Comparison of ENCODE assay signal across 1 cellular context in the genomic region with DNA sequence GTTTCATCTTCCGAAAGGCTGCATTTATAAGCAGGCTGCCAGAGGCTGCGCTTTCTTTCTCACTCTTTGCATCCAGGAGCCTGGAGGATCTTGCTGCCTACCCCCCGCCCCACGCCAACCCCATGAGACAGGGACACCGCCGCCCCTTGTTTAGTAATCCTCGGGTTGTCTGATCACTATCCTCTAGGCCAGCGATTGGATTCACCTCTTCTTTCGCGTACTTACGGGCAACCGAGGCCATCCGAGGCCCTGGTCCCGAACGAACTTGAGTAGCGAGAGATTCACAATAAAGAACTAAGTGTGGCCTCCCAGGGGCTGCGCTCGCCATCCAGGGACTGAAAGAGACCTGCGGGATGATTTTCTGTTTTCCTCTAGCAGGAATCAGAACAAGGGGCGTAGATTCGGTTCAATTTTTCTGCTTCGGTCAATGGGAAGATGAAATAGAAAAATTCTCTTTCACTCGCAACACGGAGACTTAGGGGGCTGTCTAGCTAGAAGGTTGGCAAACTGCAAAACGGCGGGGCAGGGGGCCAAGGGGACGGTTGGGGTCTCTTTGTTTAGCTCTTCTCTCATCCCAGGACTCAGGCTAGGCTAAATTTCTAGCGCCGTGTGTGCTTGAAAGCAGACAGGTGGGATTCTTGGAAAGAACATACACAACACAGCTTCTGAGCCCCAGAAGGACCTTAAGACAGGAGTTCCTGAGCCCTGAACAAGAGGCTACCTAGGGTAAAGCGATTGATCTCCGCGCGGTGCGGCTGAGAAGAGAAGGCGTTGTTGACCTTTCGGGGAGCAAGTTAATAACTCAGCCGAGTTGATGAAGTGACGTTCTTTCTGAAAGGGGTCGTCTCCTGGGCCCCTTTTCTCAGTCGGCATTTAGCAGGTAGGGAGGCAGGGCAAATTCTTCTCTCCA.
TF ChIP-seq lines count a peak whose summit lies in the region.

No MANE protein-coding gene starts in this region.

TF ChIP-seq in SK-N-SH treated with all-trans-retinoic acid at 6 μM for 48 hours, 23 proteins besides CTCF, POLR2A, EP300 and RAD21:
- no peak for TF ChIP-seq TSHZ2 (CRISPR knock-in tag; IDR thresholded peaks at IDR 0.05)
- TF ChIP-seq TCF4 (CRISPR knock-in tag; IDR thresholded peaks at IDR 0.05; ENCODE audit: borderline replicate concordance): no peak
- TF ChIP-seq, protein P1, sequence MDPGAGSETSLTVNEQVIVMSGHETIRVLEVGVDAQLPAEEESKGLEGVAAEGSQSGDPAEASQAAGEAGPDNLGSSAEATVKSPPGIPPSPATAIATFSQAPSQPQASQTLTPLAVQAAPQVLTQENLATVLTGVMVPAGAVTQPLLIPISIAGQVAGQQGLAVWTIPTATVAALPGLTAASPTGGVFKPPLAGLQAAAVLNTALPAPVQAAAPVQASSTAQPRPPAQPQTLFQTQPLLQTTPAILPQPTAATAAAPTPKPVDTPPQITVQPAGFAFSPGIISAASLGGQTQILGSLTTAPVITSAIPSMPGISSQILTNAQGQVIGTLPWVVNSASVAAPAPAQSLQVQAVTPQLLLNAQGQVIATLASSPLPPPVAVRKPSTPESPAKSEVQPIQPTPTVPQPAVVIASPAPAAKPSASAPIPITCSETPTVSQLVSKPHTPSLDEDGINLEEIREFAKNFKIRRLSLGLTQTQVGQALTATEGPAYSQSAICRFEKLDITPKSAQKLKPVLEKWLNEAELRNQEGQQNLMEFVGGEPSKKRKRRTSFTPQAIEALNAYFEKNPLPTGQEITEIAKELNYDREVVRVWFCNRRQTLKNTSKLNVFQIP (CRISPR knock-in tag; IDR thresholded peaks at IDR 0.05; ENCODE audit: borderline replicate concordance, low read depth): no peak
- TF ChIP-seq ISL1 (CRISPR knock-in tag; IDR thresholded peaks at IDR 0.05): no peak
- no peak for TF ChIP-seq OSR1 (CRISPR knock-in tag; IDR thresholded peaks at IDR 0.05)
